29 cellular contexts compared by ENCODE assay signal in genomic region chr16:72925631-72925979, GRCh38.
"Had no signal": no experiment of that assay in that cellular context is flagged by ENCODE, and none has a peak within 500 bp of the region (broad histone marks: within the 10 kb centered on the region; RNA-seq: fewer than 3 reads in every experiment).

No MANE protein-coding gene starts in this region.

- H3K9me3 ChIP-seq: esophagus muscularis mucosa, gastroesophageal sphincter, heart left ventricle, lower lobe of right lung, psoas muscle, thyroid gland, vagina had no signal

- H3K9ac ChIP-seq: parathyroid adenoma had no signal

- H3K27ac ChIP-seq: dorsolateral prefrontal cortex, esophagus muscularis mucosa, foreskin keratinocyte, gastroesophageal sphincter, heart left ventricle, lower lobe of right lung, parathyroid adenoma, psoas muscle, thyroid gland, vagina had no signal

- FAIRE-seq: colon, endothelial cell of umbilical vein, islet of Langerhans, small intestine had no signal

- H3K27me3 ChIP-seq: esophagus muscularis mucosa, gastroesophageal sphincter, heart left ventricle, thyroid gland, vagina had no signal

- H3K36me3 ChIP-seq: esophagus muscularis mucosa, gastroesophageal sphincter, heart left ventricle, lower lobe of right lung, thyroid gland, vagina had no signal

- H3K4me3 Mint-ChIP-seq: endodermal cell; natural killer cell; stimulated activated naive CD8-positive, alpha-beta T cell treated with anti-CD3 and anti-CD28 coated beads, Interleukin-15, amount 100 ng/mL, for 72 hours had no signal

- H3K27ac Mint-ChIP-seq: endodermal cell; natural killer cell; stimulated activated naive CD8-positive, alpha-beta T cell treated with anti-CD3 and anti-CD28 coated beads, Interleukin-15, amount 100 ng/mL, for 72 hours had no signal

- H3K36me3 Mint-ChIP-seq: natural killer cell had no signal

- H2AFZ ChIP-seq: parathyroid adenoma had no signal

- ATAC-seq: foreskin keratinocyte; gastroesophageal sphincter; heart left ventricle; left ventricle myocardium superior; natural killer cell; psoas muscle; right cardiac atrium; stimulated activated naive CD8-positive, alpha-beta T cell treated with anti-CD3 and anti-CD28 coated beads, Interleukin-15, amount 100 ng/mL, for 72 hours had no signal

- H3K4me3 ChIP-seq: dorsolateral prefrontal cortex, esophagus muscularis mucosa, gastroesophageal sphincter, heart left ventricle, lower lobe of right lung, psoas muscle, thyroid gland, vagina had no signal

- H3K9me3 Mint-ChIP-seq: endodermal cell; natural killer cell; stimulated activated naive CD8-positive, alpha-beta T cell treated with anti-CD3 and anti-CD28 coated beads, Interleukin-15, amount 100 ng/mL, for 72 hours had no signal

- H3K4me1 Mint-ChIP-seq: endodermal cell had no signal

- DNase-seq: dorsolateral prefrontal cortex; effector CD8-positive, alpha-beta T cell; endodermal cell; foreskin keratinocyte; heart left ventricle; hippocampal formation; kidney glomerular epithelial cell; left ventricle myocardium superior; lower lobe of right lung; natural killer cell; occipital lobe; psoas muscle; right cardiac atrium; small intestine; stimulated activated CD4-positive, alpha-beta T cell treated with anti-CD3 and anti-CD28 coated beads, Interleukin-12 subunit alpha, Interleukin-12 subunit beta, amount 100 ng/mL, for 4 hours; stimulated activated CD4-positive, alpha-beta T cell treated with anti-CD3 and anti-CD28 coated beads, Interleukin-1b, Interleukin-23, amount 100 ng/mL, for 48 hours; stimulated activated CD4-positive, alpha-beta T cell treated with anti-CD3 and anti-CD28 coated beads, Interleukin-4, amount 100 ng/mL, for 1 hour; stimulated activated CD8-positive, alpha-beta memory T cell treated with anti-CD3 and anti-CD28 coated beads, Interleukin-4, amount 100 ng/mL, for 48 hours; stimulated activated naive CD4-positive, alpha-beta T cell; stimulated activated naive CD8-positive, alpha-beta T cell treated with anti-CD3 and anti-CD28 coated beads, Interleukin-15, amount 100 ng/mL, for 72 hours; thyroid gland; trophoblast cell had no signal
